ENCODE assay signal across 8 cellular contexts in the genomic region with DNA sequence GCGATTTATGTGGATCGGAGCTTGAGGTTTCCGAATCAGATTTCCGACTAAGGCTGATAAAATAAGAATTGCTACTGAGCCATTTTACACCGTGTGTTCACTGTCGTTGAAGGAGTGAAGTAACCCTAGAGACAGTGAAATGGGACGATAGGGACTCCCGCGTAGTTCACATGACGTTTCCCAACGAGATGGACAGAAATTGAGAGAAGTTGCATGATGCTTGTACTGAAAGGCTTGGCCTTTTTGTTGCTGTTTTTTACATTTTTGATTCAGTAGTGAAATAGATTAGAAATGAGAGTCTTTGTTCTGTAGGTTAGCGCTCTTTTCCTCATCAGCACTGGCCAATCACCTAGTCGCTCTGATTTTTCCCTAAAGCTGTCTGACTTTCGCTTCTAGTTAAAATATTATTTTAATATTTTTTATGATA. TPM values are rescaled to one million over a fixed set of nuclear protein-coding genes. Genes with fewer than 3 reads are reported as not detected.
DNase-seq lines count a peak whose midpoint lies in the region; ATAC-seq, FAIRE-seq and TF ChIP-seq lines count a peak whose summit lies in the region.

No MANE protein-coding gene starts in this region.

- H3K27me3 ChIP-seq in esophagus muscularis mucosa = no peaks in the 10 kb centered on the region

- no peaks in the 10 kb centered on the region for H3K27me3 Mint-ChIP-seq in progenitor cell of endocrine pancreas

- H3K4me1 Mint-ChIP-seq in progenitor cell of endocrine pancreas (ENCODE audit: low read depth) = peaks cover 22% of the 10 kb centered on the region

- intact Hi-C loops in esophagus muscularis mucosa (cut with DNase I) = loop anchor here (5.0 to 10.0 kb wide), 2 partner anchors 52 to 80 kb away; a partner anchor contains a TSS

- under 1% methylated on average over 14 of the region's 14 CpGs for WGBS in esophagus muscularis mucosa

- TF ChIP-seq EP300 in esophagus muscularis mucosa (IDR thresholded peaks at IDR 0.05) = no peak

- ATAC-seq in GM21825 (IDR thresholded peaks at IDR 0.05; ENCODE audit: unreplicated experiment) = no peak
- ATAC-seq in HG03354 (IDR thresholded peaks at IDR 0.05; ENCODE audit: poor library complexity, severe bottlenecking, unreplicated experiment) = no peak

- peak overlapping the region; percentile 82 to 100 (median 93) for H3K4me3 ChIP-seq in esophagus muscularis mucosa

- FAIRE-seq in GM18507 (lab: Jason Lieb, UNC) = peak; percentile 64

- peaks cover 39 to 60% (median 58%) of the 10 kb centered on the region in 4 donors for H3K4me1 ChIP-seq in esophagus muscularis mucosa

- TF ChIP-seq POLR2A in esophagus muscularis mucosa (IDR thresholded peaks at IDR 0.05; ENCODE audit: low read depth) = no peak

- DNase-seq in GM18507 (ENCODE audit: extremely low spot score, insufficient read length, low read depth) = no peak
- DNase-seq in RWPE1 (ENCODE audit: low spot score) = no peak
- no peak for DNase-seq in esophagus muscularis mucosa (ENCODE audit: extremely low spot score)
- DNase-seq in progenitor cell of endocrine pancreas (ENCODE audit: low spot score, unreplicated experiment) = no peak
- no peak for DNase-seq in AML-193 (lab: John Stamatoyannopoulos, UW)
- DNase-seq in putamen (ENCODE audit: low spot score) = no peak

- no peaks in the 10 kb centered on the region for H3K9me3 ChIP-seq in esophagus muscularis mucosa

- POLR2A ChIA-PET in RWPE1 (lab: Yijun Ruan, JAX; ENCODE audit: low non-redundant PET) = interaction anchor here (0.5 to 0.7 kb wide), 3 partner anchors 11 to 796 kb away, joined by 3 to 4 read pairs (median 3); no protein-coding TSS in a partner anchor

- H3K4me3 Mint-ChIP-seq in progenitor cell of endocrine pancreas (ENCODE audit: low read depth) = peak overlapping the region; percentile 98

- H3K36me3 Mint-ChIP-seq in progenitor cell of endocrine pancreas (ENCODE audit: insufficient read depth) = peaks cover 6% of the 10 kb centered on the region

- peak overlapping the region; percentile 98 for H3K27ac Mint-ChIP-seq in progenitor cell of endocrine pancreas

- TF ChIP-seq CTCF in RWPE1 (conservative IDR thresholded peaks at IDR 0.05; ENCODE audit: low read depth) (no peak), esophagus muscularis mucosa (IDR thresholded peaks at IDR 0.05) (no peak), progenitor cell of endocrine pancreas (IDR thresholded peaks at IDR 0.05; ENCODE audit: unreplicated experiment) (no peak)

- peaks cover 0 to 6% (median 0%) of the 10 kb centered on the region in 4 donors for H3K36me3 ChIP-seq in esophagus muscularis mucosa

- H3K9me3 Mint-ChIP-seq in progenitor cell of endocrine pancreas (ENCODE audit: low read depth) = no peaks in the 10 kb centered on the region

- H3K27ac ChIP-seq in RWPE1 (peak overlapping the region; percentile 98), esophagus muscularis mucosa (replicated peaks in 1 of 4) (peak overlapping the region; percentile 99 to 100 (median 100))

- CTCF ChIA-PET in RWPE1 (lab: Yijun Ruan, JAX) = interaction anchor here (0.7 kb wide), 2 partner anchors 17 to 44 kb away, joined by 3 read pairs; no protein-coding TSS in a partner anchor

RNA-seq across cellular contexts. Expression of a gene that starts 1.3 kb away (rescaled TPM):
- total RNA-seq in esophagus muscularis mucosa (10 to 100 TPM; 71.8 to 90.5 (median 79.7) TPM), progenitor cell of endocrine pancreas (232 and 235 TPM in 2 replicates)

RNA-seq across cellular contexts. Expression of a gene that starts 57.8 kb away (rescaled TPM):
- total RNA-seq in esophagus muscularis mucosa = 1 to 10 TPM; 2.9 to 6.1 (median 4.8) TPM
- total RNA-seq in progenitor cell of endocrine pancreas = 20.3 and 23.7 TPM in 2 replicates
